ENCODE assay signal across 26 cellular contexts in the genomic region with DNA sequence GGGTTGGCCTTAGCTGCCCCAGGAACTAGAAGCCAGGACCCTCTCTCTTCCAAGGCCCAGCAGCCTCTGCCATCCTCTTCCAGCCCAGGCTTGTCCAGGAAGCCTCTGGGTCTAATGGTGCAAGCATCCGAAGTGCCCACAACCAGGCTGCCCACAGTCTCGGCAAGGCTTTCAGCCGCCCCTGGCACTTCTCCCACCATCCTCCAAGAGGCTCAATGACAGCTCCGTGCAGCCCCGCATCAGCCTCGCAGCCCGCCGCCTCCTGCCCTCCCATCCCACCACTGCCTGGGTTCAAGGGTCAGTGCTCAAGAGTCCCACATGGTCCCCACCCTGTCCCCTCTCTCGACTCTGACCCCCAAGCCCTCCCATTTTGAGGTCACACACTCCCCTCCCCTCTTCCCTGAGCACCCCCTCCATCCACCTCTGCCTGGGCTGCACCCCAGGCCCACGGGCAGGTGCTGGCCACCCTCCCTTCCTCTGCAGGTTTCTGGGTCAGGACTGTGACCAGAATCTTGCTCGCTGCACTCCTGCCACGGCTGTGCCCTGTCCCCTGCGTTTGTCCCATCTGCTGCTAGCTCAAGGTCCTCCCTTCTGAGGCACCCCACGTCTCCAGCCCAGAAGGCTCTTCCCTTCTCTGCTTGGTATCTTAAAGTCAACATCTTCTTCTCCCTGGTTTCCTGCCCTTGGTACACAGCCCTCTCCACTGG. TPM values are rescaled to one million over a fixed set of nuclear protein-coding genes. Genes with fewer than 3 reads are reported as not detected.
A peak's percentile ranks its signal among the peaks of the same experiment; 100 is the strongest.
DNase-seq lines count a peak whose midpoint lies in the region; ATAC-seq and TF ChIP-seq lines count a peak whose summit lies in the region.
"Had no signal": no experiment of that assay in that cellular context is flagged by ENCODE, and none has a peak within 500 bp of the region (broad histone marks: within the 10 kb centered on the region; RNA-seq: fewer than 3 reads in every experiment).

No MANE protein-coding gene starts in this region.

- no peak for TF ChIP-seq CTCF in progenitor cell of endocrine pancreas (IDR thresholded peaks at IDR 0.05; ENCODE audit: unreplicated experiment)

- no peak overlapping the region for H3K4me3 Mint-ChIP-seq in progenitor cell of endocrine pancreas (ENCODE audit: low read depth)
- H3K4me3 Mint-ChIP-seq: CD4-positive, alpha-beta memory T cell; HFFc6; IgD-negative memory B cell had no signal

- peak overlapping the region; percentile 40 for H3K27ac Mint-ChIP-seq in progenitor cell of endocrine pancreas
- H3K27ac Mint-ChIP-seq: CD4-positive, alpha-beta memory T cell; HFFc6 had no signal

- H3K27me3 Mint-ChIP-seq in progenitor cell of endocrine pancreas: peaks cover 80% of the 10 kb centered on the region

- peak; percentile 19 for DNase-seq in activated effector memory CD4-positive, alpha-beta T cell treated with anti-CD3 and anti-CD28 coated beads, Interleukin-2, amount 50 U/mL, for 16 hours
- DNase-seq in activated effector memory CD4-positive, alpha-beta T cell treated with Interleukin-2 at 50 U/mL for 16 hours: no peak
- DNase-seq in D341Med (ENCODE audit: low spot score): peak; percentile 32
- DNase-seq in astrocyte of the hippocampus (ENCODE audit: low read depth, low spot score): peak; percentile 45
- no peak for DNase-seq in progenitor cell of endocrine pancreas (ENCODE audit: low spot score, unreplicated experiment)
- DNase-seq in AG08395 (ENCODE audit: low spot score): no peak
- no peak for DNase-seq in pons (ENCODE audit: low spot score)
- DNase-seq: 8988T; BE2C; CD4-positive, alpha-beta memory T cell; EL; GOT3; HFFc6; Karpas-422; MG63; NCI-H1048; NCI-H1436; NCI-H1930; NCI-H2171; NCI-H526; PC-9; SJCRH30 had no signal

- H3K36me3 Mint-ChIP-seq in progenitor cell of endocrine pancreas (ENCODE audit: insufficient read depth): no peaks in the 10 kb centered on the region

- H3K9me3 Mint-ChIP-seq in progenitor cell of endocrine pancreas (ENCODE audit: low read depth): peaks cover 15% of the 10 kb centered on the region

- no peak for ATAC-seq in GM21737 (IDR thresholded peaks at IDR 0.05; ENCODE audit: unreplicated experiment)
- ATAC-seq: GM12878 had no signal

- H3K4me1 Mint-ChIP-seq in progenitor cell of endocrine pancreas (ENCODE audit: low read depth): peaks cover 14% of the 10 kb centered on the region

RNA-seq across cellular contexts. Expression of a gene that starts 17.2 kb away (rescaled TPM):
- total RNA-seq in progenitor cell of endocrine pancreas: 1.2 TPM in 2 replicates
- total RNA-seq: GM12878 had no signal

RNA-seq across cellular contexts. Expression of a gene that starts 30.6 kb away (rescaled TPM):
- total RNA-seq in progenitor cell of endocrine pancreas: 158 and 163 TPM in 2 replicates

RNA-seq across cellular contexts. Expression of a gene that starts 36.2 kb away (rescaled TPM):
- not detected in 2 replicates for total RNA-seq in progenitor cell of endocrine pancreas
- total RNA-seq: CD4-positive, alpha-beta memory T cell; GM12878; HFFc6; HT1080; PC-9; SJCRH30 had no signal

Comparison
In these comparisons a context has a peak if more than half of its experiments do, and no peak if none do; other contexts are left out.
1. DNase-seq: peak in activated effector memory CD4-positive, alpha-beta T cell treated with anti-CD3 and anti-CD28 coated beads, Interleukin-2, amount 50 U/mL, for 16 hours (single experiment), D341Med (single experiment) and astrocyte of the hippocampus (single experiment); none in activated effector memory CD4-positive, alpha-beta T cell treated with Interleukin-2 at 50 U/mL for 16 hours (single experiment), progenitor cell of endocrine pancreas (single experiment), AG08395 (single experiment) and pons (single experiment).